Comparison of ENCODE assay signal across 21 cellular contexts in the genomic region with DNA sequence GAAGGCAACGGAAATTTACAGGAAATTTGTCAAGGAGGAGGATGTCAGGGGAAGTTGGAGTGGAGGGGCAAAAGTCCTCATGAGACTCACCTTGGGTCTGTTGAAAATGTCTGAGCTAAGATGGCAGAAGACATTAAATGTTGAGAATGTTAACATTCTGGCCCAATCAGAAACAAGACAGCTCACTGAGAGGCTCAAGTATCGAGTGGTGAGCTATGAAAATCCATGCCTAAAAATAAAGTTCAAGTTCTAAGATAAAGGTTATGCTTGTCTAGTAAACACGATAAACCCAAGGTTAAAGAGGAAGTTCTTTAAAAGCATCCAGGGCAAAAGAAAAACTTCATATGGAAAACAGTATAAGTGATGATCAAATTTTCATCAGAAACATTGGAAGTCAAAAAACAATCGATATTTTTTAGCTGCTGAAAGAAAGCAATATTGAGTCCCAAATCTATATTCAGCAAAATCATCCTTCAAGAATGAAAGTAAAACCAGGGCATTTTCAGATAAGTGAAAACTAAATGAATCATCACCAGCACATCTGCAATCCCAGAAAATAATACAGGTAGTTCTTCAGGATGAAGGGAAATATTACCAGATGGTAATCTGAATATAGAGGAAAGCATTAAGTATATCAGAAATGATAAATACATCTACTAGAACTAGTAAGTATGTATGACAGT.
"Had no signal": no experiment of that assay in that cellular context is flagged by ENCODE, and none has a peak within 500 bp of the region (broad histone marks: within the 10 kb centered on the region; RNA-seq: fewer than 3 reads in every experiment).

No MANE protein-coding gene starts in this region.

- H3K4me3 ChIP-seq: colonic mucosa, lower lobe of right lung, pancreas, smooth muscle cell had no signal

- H3K4me2 ChIP-seq: smooth muscle cell had no signal

- H3K36me3 ChIP-seq: brain microvascular endothelial cell, colonic mucosa, lower lobe of right lung, pancreas had no signal

- DNase-seq: activated CD4-positive, alpha-beta T cell treated with anti-CD3 and anti-CD28 coated beads, Interleukin-2, amount 50 U/mL, for 1 hour; activated CD8-positive, alpha-beta memory T cell treated with anti-CD3 and anti-CD28 coated beads, Interleukin-2, amount 50 U/mL, for 4 hours; activated effector memory CD4-positive, alpha-beta T cell treated with Interleukin-2 at 50 U/mL for 16 hours; activated naive CD4-positive, alpha-beta T cell treated with anti-CD3 and anti-CD28 coated beads, Interleukin-2, amount 50 U/mL, for 16 hours; activated T-cell treated with anti-CD3 and anti-CD28 coated beads, Interleukin-2, amount 50 U/mL, for 4 hours; aorta; brain microvascular endothelial cell; colonic mucosa; endodermal cell; foreskin melanocyte; hypothalamus; islet precursor cell; left colon; lower lobe of right lung; natural killer cell; pancreas; stimulated activated CD4-positive, alpha-beta T cell treated with anti-CD3 and anti-CD28 coated beads, Interleukin-4, amount 100 ng/mL, for 24 hours had no signal

- H3K27ac ChIP-seq: brain microvascular endothelial cell, colonic mucosa, lower lobe of right lung, pancreas had no signal

- H3K27me3 ChIP-seq: brain microvascular endothelial cell, colonic mucosa, pancreas had no signal

- FAIRE-seq: pancreas had no signal

- ATAC-seq: activated CD4-positive, CD25-positive, alpha-beta regulatory T cell treated with anti-CD3 and anti-CD28 coated beads, Interleukin-2, amount 50 U/mL, for 24 hours; activated T-cell treated with anti-CD3 and anti-CD28 coated beads, Interleukin-2, amount 50 U/mL, for 4 hours; left colon; lower lobe of right lung; natural killer cell; pancreas; sciatic nerve; stimulated activated memory B cell treated with anti-CD40 and anti-IgM and Interleukin-4, amounts not matched to agents 10 μg/mL and 1 μg/mL and 100 μg/mL, for 72 hours had no signal

- H3K9me3 ChIP-seq: colonic mucosa, lower lobe of right lung, pancreas had no signal

- H3K4me1 ChIP-seq: colonic mucosa, lower lobe of right lung, pancreas had no signal
